22 cellular contexts compared by ENCODE assay signal in genomic region chr1:14976260-14976659, GRCh38.
"Had no signal": no experiment of that assay in that cellular context is flagged by ENCODE, and none has a peak within 500 bp of the region (broad histone marks: within the 10 kb centered on the region; RNA-seq: fewer than 3 reads in every experiment).

No MANE protein-coding gene starts in this region.

- H3K27ac ChIP-seq: left ventricle myocardium inferior, neural progenitor cell, pancreas, sigmoid colon, vagina had no signal

- ATAC-seq: activated CD8-positive, alpha-beta T cell treated with anti-CD3 and anti-CD28 coated beads, Interleukin-2, amount 10 ng/mL, durations not matched to agents 7 days and 5 days; mucosa of descending colon; pancreas; stimulated activated naive CD8-positive, alpha-beta T cell treated with anti-CD3 and anti-CD28 coated beads, Interleukin-15, Interleukin-2, amounts not matched to agents 100 U/mL and 50 U/mL, for 24 hours; T-cell had no signal

- H3K4me3 Mint-ChIP-seq: activated CD4-positive, alpha-beta T cell treated with anti-CD3 and anti-CD28 coated beads, Interleukin-2, amount 10 ng/mL, durations not matched to agents 7 days and 5 days; activated CD8-positive, alpha-beta T cell treated with anti-CD3 and anti-CD28 coated beads, Interleukin-2, amount 10 ng/mL, durations not matched to agents 7 days and 5 days; activated naive CD4-positive, alpha-beta T cell treated with anti-CD3 and anti-CD28 coated beads for 36 hours; activated T-cell treated with anti-CD3 and anti-CD28 coated beads, Interleukin-2, amount 50 U/mL, for 24 hours; brain; naive B cell; neural progenitor cell; T-cell had no signal

- H3K27me3 Mint-ChIP-seq: activated CD4-positive, alpha-beta T cell treated with anti-CD3 and anti-CD28 coated beads, Interleukin-2, amount 10 ng/mL, durations not matched to agents 7 days and 5 days; brain had no signal

- H3K9me3 ChIP-seq: pancreas, vagina had no signal

- H3K4me2 ChIP-seq: neural progenitor cell had no signal

- H3K4me1 ChIP-seq: pancreas had no signal

- FAIRE-seq: pancreas had no signal

- H3K36me3 ChIP-seq: left ventricle myocardium inferior, neural progenitor cell, pancreas, sigmoid colon, vagina had no signal

- H3K4me3 ChIP-seq: coronary artery, left ventricle myocardium inferior, mucosa of descending colon, neural progenitor cell, pancreas, sigmoid colon, vagina had no signal

- H3K4me1 Mint-ChIP-seq: naive B cell had no signal

- H2AFZ ChIP-seq: neural progenitor cell had no signal

- DNase-seq: activated CD4-positive, alpha-beta T cell treated with anti-CD3 and anti-CD28 coated beads, Interleukin-2, amount 10 ng/mL, durations not matched to agents 7 days and 5 days; activated CD8-positive, alpha-beta T cell treated with anti-CD3 and anti-CD28 coated beads, Interleukin-2, amount 10 ng/mL, durations not matched to agents 7 days and 5 days; activated naive CD4-positive, alpha-beta T cell treated with anti-CD3 and anti-CD28 coated beads for 36 hours; activated T-cell treated with anti-CD3 and anti-CD28 coated beads, Interleukin-2, amount 50 U/mL, for 24 hours; caudate nucleus; erythroblast; foreskin melanocyte; hypothalamus; islet precursor cell; left ventricle myocardium inferior; mucosa of descending colon; naive B cell; sigmoid colon; stimulated activated naive CD8-positive, alpha-beta T cell treated with anti-CD3 and anti-CD28 coated beads, Interleukin-15, Interleukin-2, amounts not matched to agents 100 U/mL and 50 U/mL, for 24 hours; substantia nigra; T-cell; trophoblast cell had no signal

- H3K27ac Mint-ChIP-seq: activated CD4-positive, alpha-beta T cell treated with anti-CD3 and anti-CD28 coated beads, Interleukin-2, amount 10 ng/mL, durations not matched to agents 7 days and 5 days; activated CD8-positive, alpha-beta T cell treated with anti-CD3 and anti-CD28 coated beads, Interleukin-2, amount 10 ng/mL, durations not matched to agents 7 days and 5 days; activated naive CD4-positive, alpha-beta T cell treated with anti-CD3 and anti-CD28 coated beads for 36 hours; activated T-cell treated with anti-CD3 and anti-CD28 coated beads, Interleukin-2, amount 50 U/mL, for 24 hours; naive B cell; T-cell had no signal

- H3K36me3 Mint-ChIP-seq: naive B cell, neural progenitor cell, T-cell had no signal

- H3K9ac ChIP-seq: neural progenitor cell had no signal

- H3K9me3 Mint-ChIP-seq: activated T-cell treated with anti-CD3 and anti-CD28 coated beads, Interleukin-2, amount 50 U/mL, for 24 hours had no signal

- H3K27me3 ChIP-seq: neural progenitor cell, pancreas, sigmoid colon, vagina had no signal
